ENCODE assay signal across 26 cellular contexts in the genomic region with DNA sequence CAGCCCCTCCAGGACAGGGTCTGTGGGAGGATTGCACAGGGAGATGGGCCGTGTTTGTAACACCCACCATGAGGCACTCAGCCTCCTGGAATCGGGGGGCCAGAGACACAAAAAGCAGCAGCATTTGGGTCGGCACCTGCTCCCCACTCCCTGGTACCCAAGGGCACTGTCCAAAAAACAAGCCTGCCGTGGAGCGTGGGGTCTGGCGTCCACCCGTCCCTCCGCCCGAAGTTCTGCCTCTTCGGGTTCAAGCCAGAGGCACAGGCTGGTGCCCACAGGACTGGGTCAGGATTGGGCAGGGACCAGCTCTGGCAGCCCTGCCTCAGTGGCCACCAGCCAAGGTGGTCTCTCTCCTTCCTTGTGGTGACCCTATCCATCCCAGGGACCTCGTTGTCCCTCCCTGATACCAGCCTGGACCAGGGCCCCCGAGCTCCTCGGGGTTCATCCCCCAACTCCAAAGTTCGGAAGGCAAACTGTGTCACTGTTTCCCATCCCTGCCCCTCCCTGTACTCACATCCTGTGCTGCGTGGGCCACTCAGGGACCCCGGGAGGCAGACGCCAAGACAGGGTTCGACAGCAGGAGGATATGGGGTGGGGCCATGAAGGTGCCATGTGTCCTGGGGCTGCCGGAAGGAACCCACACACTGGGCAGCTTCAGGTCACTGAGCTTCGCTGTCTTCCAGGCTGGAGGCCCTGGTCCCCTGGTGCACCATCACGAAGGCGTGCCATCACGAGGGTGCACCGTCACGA.
"Had no signal": no experiment of that assay in that cellular context is flagged by ENCODE, and none has a peak within 500 bp of the region (broad histone marks: within the 10 kb centered on the region; RNA-seq: fewer than 3 reads in every experiment).

No MANE protein-coding gene starts in this region.

- H3K36me3 ChIP-seq: colonic mucosa, esophagus squamous epithelium, gastroesophageal sphincter had no signal

- FAIRE-seq: endometrium, endothelial cell of umbilical vein had no signal

- H3K9me3 Mint-ChIP-seq: activated CD4-positive, alpha-beta T cell treated with anti-CD3 and anti-CD28 coated beads, Interleukin-2, amount 10 ng/mL, durations not matched to agents 24 days and 14 days; activated T-helper 17 cell treated with anti-CD3 and anti-CD28 coated beads, Interleukin-2, amount 50 U/mL, for 72 hours had no signal

- H3K4me1 ChIP-seq: body of pancreas, colonic mucosa, esophagus squamous epithelium, gastroesophageal sphincter had no signal

- DNase-seq: activated CD4-positive, alpha-beta memory T cell treated with anti-CD3 and anti-CD28 coated beads for 36 hours; activated CD4-positive, alpha-beta T cell treated with anti-CD3 and anti-CD28 coated beads for 36 hours; activated CD4-positive, alpha-beta T cell treated with anti-CD3 and anti-CD28 coated beads, Interleukin-2, amount 10 ng/mL, durations not matched to agents 24 days and 14 days; activated CD4-positive, CD25-positive, alpha-beta regulatory T cell; activated CD4-positive, CD25-positive, alpha-beta regulatory T cell treated with anti-CD3 and anti-CD28 coated beads, Interleukin-2, amount 50 U/mL, for 72 hours; activated CD8-positive, alpha-beta memory T cell treated with anti-CD3 and anti-CD28 coated beads, Interleukin-2, amount 50 U/mL, for 48 hours; activated effector memory CD4-positive, alpha-beta T cell treated with Interleukin-2 at 50 U/mL for 16 hours; activated gamma-delta T cell treated with Interleukin-2 at 50 U/mL for 16 hours; activated naive CD4-positive, alpha-beta T cell treated with anti-CD3 and anti-CD28 coated beads, Interleukin-2, amount 50 U/mL, for 16 hours; activated naive CD4-positive, alpha-beta T cell treated with Interleukin-2 at 50 U/mL for 16 hours; activated T-cell treated with anti-CD3 and anti-CD28 coated beads for 4 hours; activated T-cell treated with anti-CD3 and anti-CD28 coated beads, Interleukin-2, amount 50 U/mL, for 4 hours; amniotic stem cell; body of pancreas; caudate nucleus; colonic mucosa; effector CD8-positive, alpha-beta T cell; esophagus squamous epithelium; foreskin melanocyte; T-helper 2 cell had no signal

- H3K4me3 Mint-ChIP-seq: activated CD4-positive, alpha-beta memory T cell treated with anti-CD3 and anti-CD28 coated beads for 36 hours; activated CD4-positive, alpha-beta T cell treated with anti-CD3 and anti-CD28 coated beads for 36 hours; activated CD4-positive, alpha-beta T cell treated with anti-CD3 and anti-CD28 coated beads, Interleukin-2, amount 10 ng/mL, durations not matched to agents 24 days and 14 days; activated naive CD8-positive, alpha-beta T cell; activated T-cell treated with anti-CD3 and anti-CD28 coated beads, Interleukin-2, amount 50 U/mL, for 4 hours; activated T-helper 17 cell treated with anti-CD3 and anti-CD28 coated beads, Interleukin-2, amount 50 U/mL, for 72 hours had no signal

- H3K27me3 ChIP-seq: body of pancreas, colonic mucosa, gastroesophageal sphincter had no signal

- H3K27me3 Mint-ChIP-seq: activated CD4-positive, alpha-beta memory T cell treated with anti-CD3 and anti-CD28 coated beads for 36 hours; activated CD4-positive, alpha-beta T cell treated with anti-CD3 and anti-CD28 coated beads for 36 hours; activated CD4-positive, alpha-beta T cell treated with anti-CD3 and anti-CD28 coated beads, Interleukin-2, amount 10 ng/mL, durations not matched to agents 24 days and 14 days; activated naive CD8-positive, alpha-beta T cell; activated T-helper 17 cell treated with anti-CD3 and anti-CD28 coated beads, Interleukin-2, amount 50 U/mL, for 72 hours had no signal

- H3K27ac Mint-ChIP-seq: activated CD4-positive, alpha-beta memory T cell treated with anti-CD3 and anti-CD28 coated beads for 36 hours; activated CD4-positive, alpha-beta T cell treated with anti-CD3 and anti-CD28 coated beads for 36 hours; activated CD4-positive, alpha-beta T cell treated with anti-CD3 and anti-CD28 coated beads, Interleukin-2, amount 10 ng/mL, durations not matched to agents 24 days and 14 days; activated naive CD8-positive, alpha-beta T cell; activated T-helper 17 cell treated with anti-CD3 and anti-CD28 coated beads, Interleukin-2, amount 50 U/mL, for 72 hours had no signal

- H3K9me3 ChIP-seq: body of pancreas, colonic mucosa, esophagus squamous epithelium had no signal

- H3K36me3 Mint-ChIP-seq: activated CD4-positive, alpha-beta memory T cell treated with anti-CD3 and anti-CD28 coated beads for 36 hours; activated naive CD8-positive, alpha-beta T cell had no signal

- H3K4me3 ChIP-seq: body of pancreas, colonic mucosa, esophagus squamous epithelium, gastroesophageal sphincter had no signal

- H3K4me1 Mint-ChIP-seq: activated CD4-positive, alpha-beta T cell treated with anti-CD3 and anti-CD28 coated beads for 36 hours; activated CD4-positive, alpha-beta T cell treated with anti-CD3 and anti-CD28 coated beads, Interleukin-2, amount 10 ng/mL, durations not matched to agents 24 days and 14 days; activated T-helper 17 cell treated with anti-CD3 and anti-CD28 coated beads, Interleukin-2, amount 50 U/mL, for 72 hours had no signal

- ATAC-seq: activated CD4-positive, alpha-beta T cell treated with anti-CD3 and anti-CD28 coated beads for 36 hours; activated T-cell treated with anti-CD3 and anti-CD28 coated beads, Interleukin-2, amount 50 U/mL, for 4 hours; activated T-helper 17 cell treated with anti-CD3 and anti-CD28 coated beads, Interleukin-2, amount 50 U/mL, for 72 hours; body of pancreas; gastroesophageal sphincter had no signal

- H3K27ac ChIP-seq: body of pancreas, colonic mucosa, epithelial cell of prostate, esophagus squamous epithelium, gastroesophageal sphincter had no signal
